In genomic region chrX:37474478-37474877, GRCh38 we compare ENCODE assay signal across 1 cellular context.
TF ChIP-seq lines count a peak whose summit lies in the region.

No MANE protein-coding gene starts in this region.

TF ChIP-seq in WTC11, 78 proteins besides CTCF, POLR2A, EP300 and RAD21 (continued from another document):
- TF ChIP-seq ZNF532 (CRISPR knock-in tag; IDR thresholded peaks at IDR 0.05; ENCODE audit: borderline replicate concordance) = no peak
